In the genomic region with DNA sequence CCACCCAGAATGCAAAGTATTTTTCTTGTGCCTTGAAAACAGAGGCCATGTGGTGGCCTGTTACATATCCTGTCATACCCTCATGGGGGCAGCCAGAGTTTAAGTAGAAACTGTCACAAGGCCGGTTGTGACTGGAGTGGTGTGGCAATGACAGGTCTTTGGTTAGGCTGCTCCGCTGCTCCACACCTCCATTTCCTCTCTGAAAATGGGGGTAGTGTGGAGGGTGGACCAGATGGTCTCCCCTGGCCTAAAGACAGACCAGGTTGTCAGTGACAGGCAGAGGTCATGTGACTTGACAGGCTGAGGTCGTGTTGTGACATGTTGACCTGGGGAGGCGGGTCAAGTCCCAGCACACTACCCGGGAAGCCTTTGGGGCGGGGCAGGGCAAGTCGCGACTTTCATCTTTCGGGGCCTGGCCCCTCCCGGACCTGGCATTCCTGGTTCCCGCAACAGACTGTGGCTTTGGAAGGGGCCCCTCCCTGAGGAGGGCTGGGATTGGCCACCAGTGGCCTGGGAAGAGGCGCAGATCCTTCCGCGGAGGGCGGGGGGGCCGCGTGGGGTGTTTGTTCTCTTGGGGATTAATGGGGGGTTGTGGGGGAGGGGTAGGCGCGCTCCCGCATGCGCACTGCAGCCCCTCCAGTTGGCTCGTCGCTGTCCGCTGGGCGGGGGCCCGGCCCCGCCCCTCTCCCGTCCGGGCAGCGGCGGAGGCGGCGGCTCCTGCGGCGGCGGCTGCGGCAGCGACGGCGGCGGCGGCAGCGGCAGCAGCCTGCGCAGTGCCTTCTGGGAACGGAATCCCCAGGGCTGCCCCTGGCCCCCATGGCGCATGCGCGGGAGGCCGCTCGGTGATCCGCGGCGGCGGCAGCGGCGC, we compare ENCODE assay signal across 1 cellular context.
TF ChIP-seq lines count a peak whose summit lies in the region.

A gene with protein sequence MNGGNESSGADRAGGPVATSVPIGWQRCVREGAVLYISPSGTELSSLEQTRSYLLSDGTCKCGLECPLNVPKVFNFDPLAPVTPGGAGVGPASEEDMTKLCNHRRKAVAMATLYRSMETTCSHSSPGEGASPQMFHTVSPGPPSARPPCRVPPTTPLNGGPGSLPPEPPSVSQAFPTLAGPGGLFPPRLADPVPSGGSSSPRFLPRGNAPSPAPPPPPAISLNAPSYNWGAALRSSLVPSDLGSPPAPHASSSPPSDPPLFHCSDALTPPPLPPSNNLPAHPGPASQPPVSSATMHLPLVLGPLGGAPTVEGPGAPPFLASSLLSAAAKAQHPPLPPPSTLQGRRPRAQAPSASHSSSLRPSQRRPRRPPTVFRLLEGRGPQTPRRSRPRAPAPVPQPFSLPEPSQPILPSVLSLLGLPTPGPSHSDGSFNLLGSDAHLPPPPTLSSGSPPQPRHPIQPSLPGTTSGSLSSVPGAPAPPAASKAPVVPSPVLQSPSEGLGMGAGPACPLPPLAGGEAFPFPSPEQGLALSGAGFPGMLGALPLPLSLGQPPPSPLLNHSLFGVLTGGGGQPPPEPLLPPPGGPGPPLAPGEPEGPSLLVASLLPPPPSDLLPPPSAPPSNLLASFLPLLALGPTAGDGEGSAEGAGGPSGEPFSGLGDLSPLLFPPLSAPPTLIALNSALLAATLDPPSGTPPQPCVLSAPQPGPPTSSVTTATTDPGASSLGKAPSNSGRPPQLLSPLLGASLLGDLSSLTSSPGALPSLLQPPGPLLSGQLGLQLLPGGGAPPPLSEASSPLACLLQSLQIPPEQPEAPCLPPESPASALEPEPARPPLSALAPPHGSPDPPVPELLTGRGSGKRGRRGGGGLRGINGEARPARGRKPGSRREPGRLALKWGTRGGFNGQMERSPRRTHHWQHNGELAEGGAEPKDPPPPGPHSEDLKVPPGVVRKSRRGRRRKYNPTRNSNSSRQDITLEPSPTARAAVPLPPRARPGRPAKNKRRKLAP (plus strand): TSS at position 806 of the 868 bp plus-strand sequence. CDS start 1,480 bp downstream, outside the sequence.

TF ChIP-seq in K562, 482 proteins besides CTCF, POLR2A, EP300 and RAD21 (continued from another document and continues in another):
- TF ChIP-seq, protein P1, sequence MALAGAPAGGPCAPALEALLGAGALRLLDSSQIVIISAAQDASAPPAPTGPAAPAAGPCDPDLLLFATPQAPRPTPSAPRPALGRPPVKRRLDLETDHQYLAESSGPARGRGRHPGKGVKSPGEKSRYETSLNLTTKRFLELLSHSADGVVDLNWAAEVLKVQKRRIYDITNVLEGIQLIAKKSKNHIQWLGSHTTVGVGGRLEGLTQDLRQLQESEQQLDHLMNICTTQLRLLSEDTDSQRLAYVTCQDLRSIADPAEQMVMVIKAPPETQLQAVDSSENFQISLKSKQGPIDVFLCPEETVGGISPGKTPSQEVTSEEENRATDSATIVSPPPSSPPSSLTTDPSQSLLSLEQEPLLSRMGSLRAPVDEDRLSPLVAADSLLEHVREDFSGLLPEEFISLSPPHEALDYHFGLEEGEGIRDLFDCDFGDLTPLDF (CRISPR knock-in tag; IDR thresholded peaks at IDR 0.05) = 0 out of 2 replicates have a peak, but pooled peaks have one; percentile 46
- TF ChIP-seq, protein P2, sequence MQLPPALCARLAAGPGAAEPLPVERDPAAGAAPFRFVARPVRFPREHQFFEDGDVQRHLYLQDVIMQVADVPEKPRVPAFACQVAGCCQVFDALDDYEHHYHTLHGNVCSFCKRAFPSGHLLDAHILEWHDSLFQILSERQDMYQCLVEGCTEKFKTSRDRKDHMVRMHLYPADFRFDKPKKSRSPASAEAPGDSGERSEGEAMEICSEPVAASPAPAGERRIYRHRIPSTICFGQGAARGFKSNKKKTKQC (CRISPR knock-in tag; IDR thresholded peaks at IDR 0.05) = no peak
- TF ChIP-seq CTBP1 (IDR thresholded peaks at IDR 0.05; ENCODE audit: borderline replicate concordance) (peak; percentile 77), PTBP1 (IDR thresholded peaks at IDR 0.05; ENCODE audit: low read depth, low read length) (no peak), CXXC5 (CRISPR knock-in tag; IDR thresholded peaks at IDR 0.05) (peak; percentile 74), SNRNP70 (optimal IDR thresholded peaks at IDR 0.05; ENCODE audit: low read depth, low read length) (no peak), FOXA3 (CRISPR knock-in tag; conservative IDR thresholded peaks at IDR 0.05 in 1 of 2, IDR thresholded peaks at IDR 0.05 in 1 of 2) (peak; percentile 21 to 77; a peak in 2 of 4 replicates), ZNF696 (CRISPR knock-in tag; conservative IDR thresholded peaks at IDR 0.05) (no peak), ARID2 (IDR thresholded peaks at IDR 0.05) (no peak), ZNF79 (CRISPR knock-in tag; IDR thresholded peaks at IDR 0.05; ENCODE audit: low read depth) (no peak), ZNF764 (CRISPR knock-in tag; IDR thresholded peaks at IDR 0.05; ENCODE audit: low read depth) (no peak), PTRF (tag; IDR thresholded peaks at IDR 0.05) (peak; percentile 41; the same call in 1 of the 2 replicates), ZNF431 (CRISPR knock-in tag; IDR thresholded peaks at IDR 0.05) (no peak), TBP (optimal IDR thresholded peaks at IDR 0.05; ENCODE audit: low read depth, low read length) (peak; percentile 68), SP1 (CRISPR knock-in tag; IDR thresholded peaks at IDR 0.05) (peak; percentile 74), ZC3H11A (IDR thresholded peaks at IDR 0.05; ENCODE audit: low read depth, low read length) (no peak), NR3C1 (CRISPR knock-in tag; IDR thresholded peaks at IDR 0.05) (no peak), SMARCB1 (IDR thresholded peaks at IDR 0.05; ENCODE audit: insufficient read length, low read depth) (no peak), BRD4 (IDR thresholded peaks at IDR 0.05) (peak; percentile 96), CHD1 (IDR thresholded peaks at IDR 0.05; ENCODE audit: low read length) (peak; percentile 50), SRSF7 (optimal IDR thresholded peaks at IDR 0.05; ENCODE audit: low read depth, low read length) (no peak), TGIF2 (CRISPR knock-in tag; IDR thresholded peaks at IDR 0.05) (peak; percentile 87; the same call in 1 of the 2 replicates), ZBTB7A (IDR thresholded peaks at IDR 0.05; ENCODE audit: borderline replicate concordance, control insufficient read depth, low read depth, low read length) (no peak; the same call in 1 of the 2 replicates), POLR2B (IDR thresholded peaks at IDR 0.05; ENCODE audit: low read depth, partially characterized antibody) (peak; percentile 71), PRMT5 (CRISPR knock-in tag; IDR thresholded peaks at IDR 0.05) (no peak), MTA1 (IDR thresholded peaks at IDR 0.05; ENCODE audit: borderline replicate concordance) (peak; percentile 60; the same call in 1 of the 2 replicates), KDM1A (IDR thresholded peaks at IDR 0.05) (0 out of 4 replicates have a peak, but pooled peaks of 1 of the 2 experiments have one; percentile 11), BHLHE40 (IDR thresholded peaks at IDR 0.05; ENCODE audit: low read length) (peak; percentile 92)
- TF ChIP-seq, protein P3, sequence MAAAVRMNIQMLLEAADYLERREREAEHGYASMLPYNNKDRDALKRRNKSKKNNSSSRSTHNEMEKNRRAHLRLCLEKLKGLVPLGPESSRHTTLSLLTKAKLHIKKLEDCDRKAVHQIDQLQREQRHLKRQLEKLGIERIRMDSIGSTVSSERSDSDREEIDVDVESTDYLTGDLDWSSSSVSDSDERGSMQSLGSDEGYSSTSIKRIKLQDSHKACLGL (CRISPR knock-in tag; IDR thresholded peaks at IDR 0.05; ENCODE audit: borderline replicate concordance, poor library complexity, severe bottlenecking) = peak; percentile 66
- TF ChIP-seq, protein P4, sequence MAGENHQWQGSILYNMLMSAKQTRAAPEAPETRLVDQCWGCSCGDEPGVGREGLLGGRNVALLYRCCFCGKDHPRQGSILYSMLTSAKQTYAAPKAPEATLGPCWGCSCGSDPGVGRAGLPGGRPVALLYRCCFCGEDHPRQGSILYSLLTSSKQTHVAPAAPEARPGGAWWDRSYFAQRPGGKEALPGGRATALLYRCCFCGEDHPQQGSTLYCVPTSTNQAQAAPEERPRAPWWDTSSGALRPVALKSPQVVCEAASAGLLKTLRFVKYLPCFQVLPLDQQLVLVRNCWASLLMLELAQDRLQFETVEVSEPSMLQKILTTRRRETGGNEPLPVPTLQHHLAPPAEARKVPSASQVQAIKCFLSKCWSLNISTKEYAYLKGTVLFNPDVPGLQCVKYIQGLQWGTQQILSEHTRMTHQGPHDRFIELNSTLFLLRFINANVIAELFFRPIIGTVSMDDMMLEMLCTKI (IDR thresholded peaks at IDR 0.05; ENCODE audit: partially characterized antibody) = no peak
- TF ChIP-seq, protein P5, sequence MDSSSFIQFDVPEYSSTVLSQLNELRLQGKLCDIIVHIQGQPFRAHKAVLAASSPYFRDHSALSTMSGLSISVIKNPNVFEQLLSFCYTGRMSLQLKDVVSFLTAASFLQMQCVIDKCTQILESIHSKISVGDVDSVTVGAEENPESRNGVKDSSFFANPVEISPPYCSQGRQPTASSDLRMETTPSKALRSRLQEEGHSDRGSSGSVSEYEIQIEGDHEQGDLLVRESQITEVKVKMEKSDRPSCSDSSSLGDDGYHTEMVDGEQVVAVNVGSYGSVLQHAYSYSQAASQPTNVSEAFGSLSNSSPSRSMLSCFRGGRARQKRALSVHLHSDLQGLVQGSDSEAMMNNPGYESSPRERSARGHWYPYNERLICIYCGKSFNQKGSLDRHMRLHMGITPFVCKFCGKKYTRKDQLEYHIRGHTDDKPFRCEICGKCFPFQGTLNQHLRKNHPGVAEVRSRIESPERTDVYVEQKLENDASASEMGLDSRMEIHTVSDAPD (CRISPR knock-in tag; IDR thresholded peaks at IDR 0.05) = peak; percentile 40; the same call in 1 of the 2 replicates
- TF ChIP-seq, protein P6, sequence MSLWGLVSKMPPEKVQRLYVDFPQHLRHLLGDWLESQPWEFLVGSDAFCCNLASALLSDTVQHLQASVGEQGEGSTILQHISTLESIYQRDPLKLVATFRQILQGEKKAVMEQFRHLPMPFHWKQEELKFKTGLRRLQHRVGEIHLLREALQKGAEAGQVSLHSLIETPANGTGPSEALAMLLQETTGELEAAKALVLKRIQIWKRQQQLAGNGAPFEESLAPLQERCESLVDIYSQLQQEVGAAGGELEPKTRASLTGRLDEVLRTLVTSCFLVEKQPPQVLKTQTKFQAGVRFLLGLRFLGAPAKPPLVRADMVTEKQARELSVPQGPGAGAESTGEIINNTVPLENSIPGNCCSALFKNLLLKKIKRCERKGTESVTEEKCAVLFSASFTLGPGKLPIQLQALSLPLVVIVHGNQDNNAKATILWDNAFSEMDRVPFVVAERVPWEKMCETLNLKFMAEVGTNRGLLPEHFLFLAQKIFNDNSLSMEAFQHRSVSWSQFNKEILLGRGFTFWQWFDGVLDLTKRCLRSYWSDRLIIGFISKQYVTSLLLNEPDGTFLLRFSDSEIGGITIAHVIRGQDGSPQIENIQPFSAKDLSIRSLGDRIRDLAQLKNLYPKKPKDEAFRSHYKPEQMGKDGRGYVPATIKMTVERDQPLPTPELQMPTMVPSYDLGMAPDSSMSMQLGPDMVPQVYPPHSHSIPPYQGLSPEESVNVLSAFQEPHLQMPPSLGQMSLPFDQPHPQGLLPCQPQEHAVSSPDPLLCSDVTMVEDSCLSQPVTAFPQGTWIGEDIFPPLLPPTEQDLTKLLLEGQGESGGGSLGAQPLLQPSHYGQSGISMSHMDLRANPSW (CRISPR knock-in tag; IDR thresholded peaks at IDR 0.05) = no peak
- TF ChIP-seq, protein P7, sequence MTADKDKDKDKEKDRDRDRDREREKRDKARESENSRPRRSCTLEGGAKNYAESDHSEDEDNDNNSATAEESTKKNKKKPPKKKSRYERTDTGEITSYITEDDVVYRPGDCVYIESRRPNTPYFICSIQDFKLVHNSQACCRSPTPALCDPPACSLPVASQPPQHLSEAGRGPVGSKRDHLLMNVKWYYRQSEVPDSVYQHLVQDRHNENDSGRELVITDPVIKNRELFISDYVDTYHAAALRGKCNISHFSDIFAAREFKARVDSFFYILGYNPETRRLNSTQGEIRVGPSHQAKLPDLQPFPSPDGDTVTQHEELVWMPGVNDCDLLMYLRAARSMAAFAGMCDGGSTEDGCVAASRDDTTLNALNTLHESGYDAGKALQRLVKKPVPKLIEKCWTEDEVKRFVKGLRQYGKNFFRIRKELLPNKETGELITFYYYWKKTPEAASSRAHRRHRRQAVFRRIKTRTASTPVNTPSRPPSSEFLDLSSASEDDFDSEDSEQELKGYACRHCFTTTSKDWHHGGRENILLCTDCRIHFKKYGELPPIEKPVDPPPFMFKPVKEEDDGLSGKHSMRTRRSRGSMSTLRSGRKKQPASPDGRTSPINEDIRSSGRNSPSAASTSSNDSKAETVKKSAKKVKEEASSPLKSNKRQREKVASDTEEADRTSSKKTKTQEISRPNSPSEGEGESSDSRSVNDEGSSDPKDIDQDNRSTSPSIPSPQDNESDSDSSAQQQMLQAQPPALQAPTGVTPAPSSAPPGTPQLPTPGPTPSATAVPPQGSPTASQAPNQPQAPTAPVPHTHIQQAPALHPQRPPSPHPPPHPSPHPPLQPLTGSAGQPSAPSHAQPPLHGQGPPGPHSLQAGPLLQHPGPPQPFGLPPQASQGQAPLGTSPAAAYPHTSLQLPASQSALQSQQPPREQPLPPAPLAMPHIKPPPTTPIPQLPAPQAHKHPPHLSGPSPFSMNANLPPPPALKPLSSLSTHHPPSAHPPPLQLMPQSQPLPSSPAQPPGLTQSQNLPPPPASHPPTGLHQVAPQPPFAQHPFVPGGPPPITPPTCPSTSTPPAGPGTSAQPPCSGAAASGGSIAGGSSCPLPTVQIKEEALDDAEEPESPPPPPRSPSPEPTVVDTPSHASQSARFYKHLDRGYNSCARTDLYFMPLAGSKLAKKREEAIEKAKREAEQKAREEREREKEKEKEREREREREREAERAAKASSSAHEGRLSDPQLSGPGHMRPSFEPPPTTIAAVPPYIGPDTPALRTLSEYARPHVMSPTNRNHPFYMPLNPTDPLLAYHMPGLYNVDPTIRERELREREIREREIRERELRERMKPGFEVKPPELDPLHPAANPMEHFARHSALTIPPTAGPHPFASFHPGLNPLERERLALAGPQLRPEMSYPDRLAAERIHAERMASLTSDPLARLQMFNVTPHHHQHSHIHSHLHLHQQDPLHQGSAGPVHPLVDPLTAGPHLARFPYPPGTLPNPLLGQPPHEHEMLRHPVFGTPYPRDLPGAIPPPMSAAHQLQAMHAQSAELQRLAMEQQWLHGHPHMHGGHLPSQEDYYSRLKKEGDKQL (CRISPR knock-in tag; IDR thresholded peaks at IDR 0.05; ENCODE audit: borderline replicate concordance) = no peak
- TF ChIP-seq, protein P8, sequence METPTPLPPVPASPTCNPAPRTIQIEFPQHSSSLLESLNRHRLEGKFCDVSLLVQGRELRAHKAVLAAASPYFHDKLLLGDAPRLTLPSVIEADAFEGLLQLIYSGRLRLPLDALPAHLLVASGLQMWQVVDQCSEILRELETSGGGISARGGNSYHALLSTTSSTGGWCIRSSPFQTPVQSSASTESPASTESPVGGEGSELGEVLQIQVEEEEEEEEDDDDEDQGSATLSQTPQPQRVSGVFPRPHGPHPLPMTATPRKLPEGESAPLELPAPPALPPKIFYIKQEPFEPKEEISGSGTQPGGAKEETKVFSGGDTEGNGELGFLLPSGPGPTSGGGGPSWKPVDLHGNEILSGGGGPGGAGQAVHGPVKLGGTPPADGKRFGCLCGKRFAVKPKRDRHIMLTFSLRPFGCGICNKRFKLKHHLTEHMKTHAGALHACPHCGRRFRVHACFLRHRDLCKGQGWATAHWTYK (CRISPR knock-in tag; IDR thresholded peaks at IDR 0.05) = peak; percentile 88
- TF ChIP-seq, protein P9, sequence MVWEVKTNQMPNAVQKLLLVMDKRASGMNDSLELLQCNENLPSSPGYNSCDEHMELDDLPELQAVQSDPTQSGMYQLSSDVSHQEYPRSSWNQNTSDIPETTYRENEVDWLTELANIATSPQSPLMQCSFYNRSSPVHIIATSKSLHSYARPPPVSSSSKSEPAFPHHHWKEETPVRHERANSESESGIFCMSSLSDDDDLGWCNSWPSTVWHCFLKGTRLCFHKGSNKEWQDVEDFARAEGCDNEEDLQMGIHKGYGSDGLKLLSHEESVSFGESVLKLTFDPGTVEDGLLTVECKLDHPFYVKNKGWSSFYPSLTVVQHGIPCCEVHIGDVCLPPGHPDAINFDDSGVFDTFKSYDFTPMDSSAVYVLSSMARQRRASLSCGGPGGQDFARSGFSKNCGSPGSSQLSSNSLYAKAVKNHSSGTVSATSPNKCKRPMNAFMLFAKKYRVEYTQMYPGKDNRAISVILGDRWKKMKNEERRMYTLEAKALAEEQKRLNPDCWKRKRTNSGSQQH (CRISPR knock-in tag; IDR thresholded peaks at IDR 0.05) = peak; percentile 49; the same call in 1 of the 2 replicates
